Comparison of ENCODE assay signal across 8 cellular contexts in the genomic region with DNA sequence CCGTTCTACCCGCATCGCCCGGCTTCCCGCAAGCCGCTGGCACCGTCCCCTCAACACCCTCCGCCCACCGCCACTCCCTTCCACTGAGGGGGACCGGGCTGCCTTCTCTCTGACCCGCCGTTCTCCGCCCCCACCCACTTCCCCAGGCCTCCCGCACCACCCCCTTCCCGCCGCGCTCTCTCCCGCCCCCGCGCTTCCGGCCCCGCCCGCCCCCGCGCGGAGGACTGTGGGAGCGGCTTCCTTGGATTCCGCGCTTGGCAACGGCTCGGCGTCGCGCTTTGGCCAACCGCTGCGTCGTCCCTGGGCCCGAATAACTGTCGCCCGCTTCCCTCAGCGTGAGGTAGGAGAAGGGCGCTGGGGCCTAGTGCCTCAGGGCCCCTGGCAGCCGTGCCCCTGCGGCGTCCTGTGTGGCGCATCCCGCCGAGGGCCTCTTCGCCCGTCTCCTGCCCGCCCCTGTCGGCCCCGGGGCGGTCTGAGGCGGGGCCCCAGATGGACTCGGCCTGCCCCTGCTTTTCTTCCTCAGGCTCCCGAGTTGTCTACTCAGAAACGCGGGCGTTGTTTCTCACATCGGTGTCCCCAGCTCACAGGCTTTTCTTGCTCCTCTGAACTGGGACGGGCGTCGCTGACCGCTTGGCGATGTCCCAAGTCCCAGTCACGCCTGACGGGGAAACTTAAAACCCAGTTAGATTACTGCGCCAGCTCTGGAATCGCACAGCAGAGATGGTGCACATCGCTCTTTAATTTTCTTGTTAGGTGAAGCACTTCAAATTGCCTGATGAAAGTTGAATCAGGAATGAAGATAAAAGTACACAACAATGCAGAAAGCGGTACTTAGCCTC. TPM values are rescaled to one million over a fixed set of nuclear protein-coding genes. Genes with fewer than 3 reads are reported as not detected.
DNase-seq lines count a peak whose midpoint lies in the region; ATAC-seq and TF ChIP-seq lines count a peak whose summit lies in the region.

A gene with protein sequence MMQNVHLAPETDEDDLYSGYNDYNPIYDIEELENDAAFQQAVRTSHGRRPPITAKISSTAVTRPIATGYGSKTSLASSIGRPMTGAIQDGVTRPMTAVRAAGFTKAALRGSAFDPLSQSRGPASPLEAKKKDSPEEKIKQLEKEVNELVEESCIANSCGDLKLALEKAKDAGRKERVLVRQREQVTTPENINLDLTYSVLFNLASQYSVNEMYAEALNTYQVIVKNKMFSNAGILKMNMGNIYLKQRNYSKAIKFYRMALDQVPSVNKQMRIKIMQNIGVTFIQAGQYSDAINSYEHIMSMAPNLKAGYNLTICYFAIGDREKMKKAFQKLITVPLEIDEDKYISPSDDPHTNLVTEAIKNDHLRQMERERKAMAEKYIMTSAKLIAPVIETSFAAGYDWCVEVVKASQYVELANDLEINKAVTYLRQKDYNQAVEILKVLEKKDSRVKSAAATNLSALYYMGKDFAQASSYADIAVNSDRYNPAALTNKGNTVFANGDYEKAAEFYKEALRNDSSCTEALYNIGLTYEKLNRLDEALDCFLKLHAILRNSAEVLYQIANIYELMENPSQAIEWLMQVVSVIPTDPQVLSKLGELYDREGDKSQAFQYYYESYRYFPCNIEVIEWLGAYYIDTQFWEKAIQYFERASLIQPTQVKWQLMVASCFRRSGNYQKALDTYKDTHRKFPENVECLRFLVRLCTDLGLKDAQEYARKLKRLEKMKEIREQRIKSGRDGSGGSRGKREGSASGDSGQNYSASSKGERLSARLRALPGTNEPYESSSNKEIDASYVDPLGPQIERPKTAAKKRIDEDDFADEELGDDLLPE (plus strand): TSS at position 241 of the 839 bp plus-strand sequence. CDS start 7,229 bp downstream, outside the sequence.

- no peak for TF ChIP-seq POLR2A in ovary (IDR thresholded peaks at IDR 0.05)

- H3K9me3 ChIP-seq in ovary (no peaks in the 10 kb centered on the region), thoracic aorta (peaks cover 8% of the 10 kb centered on the region)

- TF ChIP-seq EP300 in ovary (IDR thresholded peaks at IDR 0.05), result no peak

- peaks cover 15% of the 10 kb centered on the region for H3K4me1 Mint-ChIP-seq in activated naive CD8-positive, alpha-beta T cell treated with anti-CD3 and anti-CD28 coated beads, Interleukin-2, amount 10 ng/mL, durations not matched to agents 7 days and 5 days

- H3K4me3 ChIP-seq in GM12864 (ENCODE audit: low read depth, low read length) (peak within 1 kb of the TSS; percentile 69), ovary (peak within 1 kb of the TSS; percentile 82), thoracic aorta (peak within 1 kb of the TSS; percentile 88)

- H3K4me1 ChIP-seq in ovary (ENCODE audit: insufficient read depth), result peaks cover 1% of the 10 kb centered on the region
- H3K4me1 ChIP-seq in thoracic aorta (ENCODE audit: control insufficient read depth in 1 of 2, low read depth in 2 of 2), result peaks cover 7 to 8% of the 10 kb centered on the region in 2 donors

- no peaks in the 10 kb centered on the region for H3K36me3 ChIP-seq in ovary
- no peaks in the 10 kb centered on the region for H3K36me3 ChIP-seq in thoracic aorta

- H3K27me3 ChIP-seq in ovary, result no peaks in the 10 kb centered on the region
- no peaks in the 10 kb centered on the region for H3K27me3 ChIP-seq in thoracic aorta (replicated peaks; ENCODE audit: insufficient read depth)

- H3K36me3 Mint-ChIP-seq in activated naive CD8-positive, alpha-beta T cell treated with anti-CD3 and anti-CD28 coated beads, Interleukin-2, amount 10 ng/mL, durations not matched to agents 7 days and 5 days, result peaks cover 9% of the 10 kb centered on the region

- H3K27me3 Mint-ChIP-seq in activated naive CD8-positive, alpha-beta T cell treated with anti-CD3 and anti-CD28 coated beads, Interleukin-2, amount 10 ng/mL, durations not matched to agents 7 days and 5 days, result peaks cover 2% of the 10 kb centered on the region

- H3K9me3 Mint-ChIP-seq in activated naive CD8-positive, alpha-beta T cell treated with anti-CD3 and anti-CD28 coated beads, Interleukin-2, amount 10 ng/mL, durations not matched to agents 7 days and 5 days, result peaks cover 6% of the 10 kb centered on the region

- peak; percentile 84 for ATAC-seq in HG02623 (IDR thresholded peaks at IDR 0.05; ENCODE audit: unreplicated experiment)
- peak; percentile 88 for ATAC-seq in activated naive CD8-positive, alpha-beta T cell treated with anti-CD3 and anti-CD28 coated beads, Interleukin-2, amount 10 ng/mL, durations not matched to agents 7 days and 5 days (ENCODE audit: low read depth)
- ATAC-seq in Right ventricle myocardium superior (ENCODE audit: poor library complexity), result peak; percentile 99
- peak; percentile 91 for ATAC-seq in thoracic aorta (ENCODE audit: insufficient number of reproducible peaks, low FRiP score, low read depth)

- TF ChIP-seq CTCF in GM12864 (IDR thresholded peaks at IDR 0.05; ENCODE audit: low read depth, low read length, missing control alignments) (no peak), ovary (IDR thresholded peaks at IDR 0.05) (peak in 1 of 3 donors; percentile 26), thoracic aorta (IDR thresholded peaks at IDR 0.05) (peak; percentile 14)

- peak within 1 kb of the TSS; percentile 93 for H3K4me3 Mint-ChIP-seq in activated naive CD8-positive, alpha-beta T cell treated with anti-CD3 and anti-CD28 coated beads, Interleukin-2, amount 10 ng/mL, durations not matched to agents 7 days and 5 days

- intact Hi-C loops in Right ventricle myocardium superior (cut with DNase I) (no loop called here), ovary (cut with DNase I) (no loop called here)

- DNase-seq in GM12864 (ENCODE audit: low read depth) (peak; percentile 49), NCI-H1092 treated with DMSO at 0.1 percent for 48 hours (lab: John Stamatoyannopoulos, UW) (peak; percentile 87), SKM-1 treated with dmso at 0.1 percent for 144 hours (lab: John Stamatoyannopoulos, UW; ENCODE audit: unreplicated experiment) (peak; percentile 79), Right ventricle myocardium superior (peak; percentile 93), ovary (peak; percentile 85 to 92 (median 89)), thoracic aorta (ENCODE audit: low spot score) (peak; percentile 62)
- DNase-seq in activated naive CD8-positive, alpha-beta T cell treated with anti-CD3 and anti-CD28 coated beads, Interleukin-2, amount 10 ng/mL, durations not matched to agents 7 days and 5 days, result peak; percentile 92

- POLR2A ChIA-PET in activated naive CD8-positive, alpha-beta T cell treated with anti-CD3 and anti-CD28 coated beads, Interleukin-2, amount 10 ng/mL, durations not matched to agents 7 days and 5 days (lab: Charles Lee), result interaction anchor here (0.7 to 0.8 kb wide), 2 partner anchors 42 to 121 kb away, joined by 3 read pairs; no protein-coding TSS in a partner anchor

- H3K27ac Mint-ChIP-seq in activated naive CD8-positive, alpha-beta T cell treated with anti-CD3 and anti-CD28 coated beads, Interleukin-2, amount 10 ng/mL, durations not matched to agents 7 days and 5 days, result peak within 1 kb of the TSS; percentile 90

- H3K27ac ChIP-seq in ovary (peak within 1 kb of the TSS; percentile 78 to 80), thoracic aorta (peak within 1 kb of the TSS; percentile 91 to 92)

- 0% methylated on average over 62 to 72 of the region's 72 CpGs for WGBS in ovary, 3 donors

RNA-seq across cellular contexts. Expression of the gene that starts here (rescaled TPM):
- 1 to 10 TPM; 6.6 to 7.7 TPM for total RNA-seq in activated naive CD8-positive, alpha-beta T cell treated with anti-CD3 and anti-CD28 coated beads, Interleukin-2, amount 10 ng/mL, durations not matched to agents 7 days and 5 days
- total RNA-seq in Right ventricle myocardium superior (6.0 TPM), ovary (10 to 100 TPM; 18.0 to 30.6 (median 23.9) TPM), thoracic aorta (10 to 100 TPM in 1 of 2 donors, 1 to 10 TPM in 1; 8.8 to 13.0 TPM)
- polyA plus RNA-seq in ovary, result 10 to 100 TPM; 12.1 to 14.6 TPM

Comparison
In these comparisons a context has a peak if more than half of its experiments do, and no peak if none do; other contexts are left out.
1. Peak in every context shown above with its lines: DNase-seq, ATAC-seq, H3K4me3 ChIP-seq and H3K27ac ChIP-seq.